ENCODE assay signal across 8 cellular contexts in the genomic region with DNA sequence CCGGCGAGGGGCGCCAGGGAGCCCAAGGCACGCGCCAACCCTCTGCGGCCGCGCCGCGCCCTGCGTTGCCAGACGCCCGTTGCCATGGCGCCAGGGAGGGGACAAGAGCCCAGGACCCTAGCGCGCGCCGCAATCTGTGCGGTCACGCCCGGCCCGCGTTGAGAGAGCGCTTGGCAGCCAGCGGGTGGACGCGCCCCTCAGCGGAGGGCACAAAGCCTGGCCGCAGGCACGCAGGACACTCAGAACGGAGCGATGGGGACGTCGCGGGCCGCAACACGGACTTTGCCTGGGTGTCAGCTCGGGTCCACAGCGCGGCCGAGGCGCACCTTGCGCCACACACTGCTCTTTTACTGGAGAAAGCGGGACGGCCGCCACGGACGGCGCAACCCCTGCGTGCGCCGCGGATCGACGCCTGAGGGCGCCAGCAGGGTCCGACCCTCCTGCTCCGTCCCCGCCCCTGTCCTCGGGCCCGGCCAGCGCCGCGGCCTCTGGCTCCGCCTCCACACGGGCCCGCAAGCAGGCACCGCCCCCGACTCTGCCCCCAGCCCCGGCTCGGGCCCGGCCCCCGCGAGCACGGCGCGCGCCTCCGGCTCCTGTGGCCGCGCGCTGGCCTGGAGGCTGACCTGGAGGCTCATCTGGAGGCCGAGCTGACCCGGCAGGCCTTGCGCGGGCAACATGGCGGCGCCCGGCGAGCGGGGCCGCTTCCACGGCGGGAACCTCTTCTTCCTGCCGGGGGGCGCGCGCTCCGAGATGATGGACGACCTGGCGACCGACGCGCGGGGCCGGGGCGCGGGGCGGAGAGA. TPM values are rescaled to one million over a fixed set of nuclear protein-coding genes. Genes with fewer than 3 reads are reported as not detected.
DNase-seq lines count a peak whose midpoint lies in the region; ATAC-seq, FAIRE-seq and TF ChIP-seq lines count a peak whose summit lies in the region.

A gene (plus strand): TSS at position 650 of the 803 bp plus-strand sequence. CDS start 26 bp downstream, at position 676.

- no peaks in the 10 kb centered on the region for H3K36me3 Mint-ChIP-seq in natural killer cell treated with Interleukin-12 subunit alpha and Interleukin-12 subunit beta and Interleukin-15 and Interleukin-18, amount 100 ng/mL, for 72 hours

- no peaks in the 10 kb centered on the region for H3K9me3 ChIP-seq in thyroid gland

- peak within 1 kb of the TSS; percentile 47 to 50 for H3K27ac Mint-ChIP-seq in natural killer cell treated with Interleukin-12 subunit alpha and Interleukin-12 subunit beta and Interleukin-15 and Interleukin-18, amount 100 ng/mL, for 72 hours

- DNase-seq in GDM1 (lab: John Stamatoyannopoulos, UW), result peak; percentile 92
- DNase-seq in KG1 (lab: John Stamatoyannopoulos, UW), result peak; percentile 74
- peak; percentile 79 for DNase-seq in RCC 7860 (ENCODE audit: low spot score)
- peak; percentile 49 for DNase-seq in activated gamma-delta T cell treated with Interleukin-2 at 50 U/mL for 16 hours
- DNase-seq in fibroblast of villous mesenchyme (ENCODE audit: low read depth), result peak; percentile 96
- peak; percentile 96 for DNase-seq in natural killer cell treated with Interleukin-12 subunit alpha and Interleukin-12 subunit beta and Interleukin-15 and Interleukin-18, amount 100 ng/mL, for 72 hours (ENCODE audit: low spot score)
- DNase-seq in thyroid gland, result peak; percentile 86 to 87

- H3K9me3 Mint-ChIP-seq in natural killer cell treated with Interleukin-12 subunit alpha and Interleukin-12 subunit beta and Interleukin-15 and Interleukin-18, amount 100 ng/mL, for 72 hours, result no peaks in the 10 kb centered on the region

- H3K4me1 Mint-ChIP-seq in natural killer cell treated with Interleukin-12 subunit alpha and Interleukin-12 subunit beta and Interleukin-15 and Interleukin-18, amount 100 ng/mL, for 72 hours (ENCODE audit: low read depth in 2 of 2), result peaks cover 0 to 21% of the 10 kb centered on the region in 2 donors

- peak; percentile 79 for ATAC-seq in GM21786 (IDR thresholded peaks at IDR 0.05; ENCODE audit: unreplicated experiment)
- ATAC-seq in natural killer cell treated with Interleukin-12 subunit alpha and Interleukin-12 subunit beta and Interleukin-15 and Interleukin-18, amount 100 ng/mL, for 72 hours, result peak; percentile 97 to 99

- TF ChIP-seq CTCF in fibroblast of villous mesenchyme (IDR thresholded peaks at IDR 0.05; ENCODE audit: insufficient read depth, low read depth, low read length) (peak; percentile 31), thyroid gland (IDR thresholded peaks at IDR 0.05) (peak in 3 of 6 experiments; percentile 17 to 42 (median 32))

- intact Hi-C loops in thyroid gland (cut with DNase I), result no loop called here

- H3K27me3 Mint-ChIP-seq in natural killer cell treated with Interleukin-12 subunit alpha and Interleukin-12 subunit beta and Interleukin-15 and Interleukin-18, amount 100 ng/mL, for 72 hours, result peaks cover 0 to 10% of the 10 kb centered on the region in 2 donors

- TF ChIP-seq POLR2A in thyroid gland (IDR thresholded peaks at IDR 0.05), result peak in 1 of 2 donors; percentile 54

- peaks cover 12 to 13% of the 10 kb centered on the region in 2 donors for H3K36me3 ChIP-seq in thyroid gland

- no CpG with 5 or more reads among the region's 109 CpGs for WGBS in thyroid gland, 2 donors

- no peak for FAIRE-seq in RCC 7860 (lab: Jason Lieb, UNC)

- H3K4me3 ChIP-seq in fibroblast of villous mesenchyme (ENCODE audit: low read depth, low read length) (peak within 1 kb of the TSS; percentile 75), thyroid gland (replicated peaks in 1 of 3) (peak within 1 kb of the TSS; percentile 46 to 85 (median 51))

- H3K4me1 ChIP-seq in thyroid gland, result peaks cover 5 to 24% of the 10 kb centered on the region in 2 donors

- peaks cover 7% of the 10 kb centered on the region for H3K27me3 ChIP-seq in thyroid gland

- H3K27ac ChIP-seq in thyroid gland, result peak within 1 kb of the TSS in 2 of 3 donors; percentile 57 to 62

- H3K4me3 Mint-ChIP-seq in natural killer cell treated with Interleukin-12 subunit alpha and Interleukin-12 subunit beta and Interleukin-15 and Interleukin-18, amount 100 ng/mL, for 72 hours, result peak within 1 kb of the TSS; percentile 75

RNA-seq across cellular contexts. Expression of the gene that starts here (rescaled TPM):
- total RNA-seq in fibroblast of villous mesenchyme (9.5 and 13.9 TPM in 2 replicates), thyroid gland (10 to 100 TPM in 3 of 4 donors, 1 to 10 TPM in 1; 7.8 to 37.2 (median 22.3) TPM)
- total RNA-seq in natural killer cell treated with Interleukin-12 subunit alpha and Interleukin-12 subunit beta and Interleukin-15 and Interleukin-18, amount 100 ng/mL, for 72 hours, result 10 to 100 TPM; 31.9 to 41.7 TPM

Comparison
In these comparisons a context has a peak if more than half of its experiments do, and no peak if none do; other contexts are left out.
1. Peak in every context shown above with its lines: DNase-seq, ATAC-seq, H3K4me3 ChIP-seq and H3K27ac ChIP-seq.